11 cellular contexts compared by ENCODE assay signal in genomic region chr2:62784341-62784740, GRCh38.
"Had no signal": no experiment of that assay in that cellular context is flagged by ENCODE, and none has a peak within 500 bp of the region (broad histone marks: within the 10 kb centered on the region; RNA-seq: fewer than 3 reads in every experiment).

No MANE protein-coding gene starts in this region.

- FAIRE-seq: H1, H54 had no signal

- H2AFZ ChIP-seq: GM23248, GM23338 had no signal

- H3K27ac ChIP-seq: GM23248 had no signal

- H3K9ac ChIP-seq: GM23248 had no signal

- H3K4me2 ChIP-seq: GM23338 had no signal

- H3K4me3 ChIP-seq: GM23248, GM23338, HAP-1 had no signal

- DNase-seq: GM23248, GOT3, H7, H9, HCEC 1CT, HFFc6 had no signal

- ATAC-seq: GM23338, HCT116 had no signal

- H3K36me3 ChIP-seq: HAP-1 had no signal
